Comparison of ENCODE assay signal across 13 cellular contexts in genomic region chr4:169582203-169582602, GRCh38. TPM values are rescaled to one million over a fixed set of nuclear protein-coding genes. Genes with fewer than 3 reads are reported as not detected.
DNase-seq lines count a peak whose midpoint lies in the region; ATAC-seq, FAIRE-seq and TF ChIP-seq lines count a peak whose summit lies in the region.
"Had no signal": no experiment of that assay in that cellular context is flagged by ENCODE, and none has a peak within 500 bp of the region (broad histone marks: within the 10 kb centered on the region; RNA-seq: fewer than 3 reads in every experiment).

No MANE protein-coding gene starts in this region.

- peaks cover 4% of the 10 kb centered on the region for H3K4me1 Mint-ChIP-seq in activated naive CD4-positive, alpha-beta T cell treated with anti-CD3 and anti-CD28 coated beads, Interleukin-2, amount 10 ng/mL, durations not matched to agents 7 days and 5 days

- peak; percentile 91 for FAIRE-seq in GM12892 (lab: Jason Lieb, UNC)

- no peak for TF ChIP-seq POLR2A in GM12892 (IDR thresholded peaks at IDR 0.05; ENCODE audit: low read depth, low read length)

- H3K27me3 Mint-ChIP-seq in activated naive CD4-positive, alpha-beta T cell treated with anti-CD3 and anti-CD28 coated beads, Interleukin-2, amount 10 ng/mL, durations not matched to agents 7 days and 5 days = no peaks in the 10 kb centered on the region
- H3K27me3 Mint-ChIP-seq: naive thymus-derived CD4-positive, alpha-beta T cell had no signal

- no peak overlapping the region for H3K27ac Mint-ChIP-seq in activated naive CD4-positive, alpha-beta T cell treated with anti-CD3 and anti-CD28 coated beads, Interleukin-2, amount 10 ng/mL, durations not matched to agents 7 days and 5 days

- DNase-seq in GM12892 (ENCODE audit: insufficient read length) (no peak), nucleus accumbens (lab: John Stamatoyannopoulos, UW) (no peak), mesenteric fat pad (ENCODE audit: low spot score) (no peak), GM19238 (ENCODE audit: insufficient read length, low spot score) (no peak)
- no peak for DNase-seq in activated naive CD4-positive, alpha-beta T cell treated with anti-CD3 and anti-CD28 coated beads, Interleukin-2, amount 10 ng/mL, durations not matched to agents 7 days and 5 days
- DNase-seq: activated T-cell treated with anti-CD3 and anti-CD28 coated beads, Interleukin-2, amount 50 U/mL, for 1 hour; naive thymus-derived CD4-positive, alpha-beta T cell; NCI-H226; stimulated activated CD4-positive, alpha-beta T cell treated with anti-CD3 and anti-CD28 coated beads, Interleukin-12 subunit alpha, Interleukin-12 subunit beta, amount 100 ng/mL, for 4 hours had no signal

- peaks cover 13% of the 10 kb centered on the region for H3K36me3 Mint-ChIP-seq in activated naive CD4-positive, alpha-beta T cell treated with anti-CD3 and anti-CD28 coated beads, Interleukin-2, amount 10 ng/mL, durations not matched to agents 7 days and 5 days

- no peaks in the 10 kb centered on the region for H3K9me3 Mint-ChIP-seq in activated naive CD4-positive, alpha-beta T cell treated with anti-CD3 and anti-CD28 coated beads, Interleukin-2, amount 10 ng/mL, durations not matched to agents 7 days and 5 days
- H3K9me3 Mint-ChIP-seq: naive thymus-derived CD4-positive, alpha-beta T cell had no signal

- CTCF ChIA-PET in activated naive CD4-positive, alpha-beta T cell treated with anti-CD3 and anti-CD28 coated beads, Interleukin-2, amount 10 ng/mL, durations not matched to agents 7 days and 5 days (lab: Charles Lee) = no interaction called here

- peak; percentile 96 for ATAC-seq in GM19395 (IDR thresholded peaks at IDR 0.05; ENCODE audit: unreplicated experiment)
- ATAC-seq in HG02798 (IDR thresholded peaks at IDR 0.05; ENCODE audit: poor library complexity, unreplicated experiment) = peak; percentile 96
- peak; percentile 85 for ATAC-seq in HG03558 (IDR thresholded peaks at IDR 0.05; ENCODE audit: extremely low read depth, unreplicated experiment)
- ATAC-seq: HCT116; naive thymus-derived CD4-positive, alpha-beta T cell had no signal

- no peak overlapping the region for H3K4me3 Mint-ChIP-seq in activated naive CD4-positive, alpha-beta T cell treated with anti-CD3 and anti-CD28 coated beads, Interleukin-2, amount 10 ng/mL, durations not matched to agents 7 days and 5 days
- H3K4me3 Mint-ChIP-seq: naive thymus-derived CD4-positive, alpha-beta T cell had no signal

RNA-seq across cellular contexts. Expression of gene NEK1, which starts 30.2 kb away (rescaled TPM):
- 5.9 TPM for polyA plus RNA-seq in GM12892 (2012; ENCODE audit: missing spikeins)
- total RNA-seq in mesenteric fat pad = 9.1 TPM

RNA-seq across cellular contexts. Expression of gene CLCN3, which starts 38.2 kb away (rescaled TPM):
- 9.4 TPM for polyA plus RNA-seq in GM12892 (2012; ENCODE audit: missing spikeins)
- 28.7 TPM for total RNA-seq in mesenteric fat pad
